8 cellular contexts compared by ENCODE assay signal in the genomic region with DNA sequence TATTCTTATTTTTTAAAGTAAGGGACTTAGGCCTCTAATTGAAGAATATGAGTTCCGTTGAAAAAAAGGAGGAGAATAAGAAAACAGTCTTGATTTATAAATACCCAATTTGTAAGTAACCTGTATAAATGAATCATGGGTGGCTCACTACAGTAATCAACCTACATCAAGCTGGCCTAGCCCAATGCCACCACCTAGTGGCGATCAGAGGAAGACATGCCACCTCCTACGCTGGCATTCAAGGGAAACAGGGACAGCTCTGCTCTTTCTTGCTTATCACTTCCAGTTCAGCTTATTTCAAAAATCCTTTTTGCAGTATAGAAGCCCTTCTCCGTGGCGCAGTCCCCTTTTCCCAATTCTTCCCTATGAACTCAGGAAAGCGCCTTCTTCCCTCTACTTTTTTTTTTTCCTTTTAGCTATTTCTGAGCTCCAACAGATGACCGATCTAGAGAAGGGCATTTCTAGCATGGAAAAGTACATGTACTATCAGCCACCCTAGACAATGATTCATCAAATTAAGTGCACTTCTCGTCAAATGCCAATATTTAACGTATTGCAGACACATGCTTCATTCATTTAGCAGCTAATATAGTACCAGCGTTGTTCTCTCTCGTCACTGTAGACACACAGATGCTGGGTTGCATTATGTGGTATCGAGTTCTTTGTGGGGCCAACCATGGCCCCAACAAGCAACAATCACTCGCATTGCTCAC. TPM values are rescaled to one million over a fixed set of nuclear protein-coding genes. Genes with fewer than 3 reads are reported as not detected.
A peak's percentile ranks its signal among the peaks of the same experiment; 100 is the strongest.
DNase-seq lines count a peak whose midpoint lies in the region; ATAC-seq and TF ChIP-seq lines count a peak whose summit lies in the region.

No MANE protein-coding gene starts in this region.

- CTCF ChIA-PET in GM10248 (lab: Yijun Ruan, JAX): interaction anchor here (0.7 to 5.0 kb wide), 46 partner anchors 8 to 830 kb away, joined by 3 to 70 read pairs (median 4); no protein-coding TSS in a partner anchor

- no peak overlapping the region for H3K4ac ChIP-seq in H9 (ENCODE audit: low read depth, low read length)

- H3K9me2 ChIP-seq in Loucy (replicated peaks; ENCODE audit: low read depth, low read length): no peaks in the 10 kb centered on the region

- H3K27ac Mint-ChIP-seq in H9 (no peak overlapping the region), progenitor cell of endocrine pancreas (no peak overlapping the region)

- no CpG with 5 or more reads among the region's 13 CpGs for WGBS in H9 (ENCODE audit: extremely low coverage, insufficient read length, low lambda C conversion rate)

- POLR2A ChIA-PET in GM10248 (lab: Yijun Ruan, JAX): no interaction called here

- H3K4me2 ChIP-seq in H9 (ENCODE audit: insufficient read depth, insufficient read length, low read length) (no peak overlapping the region), Loucy (ENCODE audit: low read depth, low read length, poor library complexity, severe bottlenecking) (no peak overlapping the region)

- no peaks in the 10 kb centered on the region for H3F3A ChIP-seq in Loucy (ENCODE audit: low read depth)

- H4K5ac ChIP-seq in H9 (ENCODE audit: insufficient read length, low read depth, low read length): no peak overlapping the region

- TF ChIP-seq CTCF in GM10248 (IDR thresholded peaks at IDR 0.05; ENCODE audit: control extremely low read depth, extremely low read depth, low read depth, missing control alignments): peak; percentile 93
- peak; percentile 93 for TF ChIP-seq CTCF in H9 (conservative IDR thresholded peaks at IDR 0.05)
- TF ChIP-seq CTCF in Loucy (conservative IDR thresholded peaks at IDR 0.05; ENCODE audit: low read length): peak; percentile 94
- TF ChIP-seq CTCF in RWPE2 (IDR thresholded peaks at IDR 0.05; ENCODE audit: poor library complexity, severe bottlenecking): peak; percentile 97
- TF ChIP-seq CTCF in progenitor cell of endocrine pancreas (IDR thresholded peaks at IDR 0.05; ENCODE audit: unreplicated experiment): peak; percentile 89

- H2BK15ac ChIP-seq in H9 (ENCODE audit: low read depth, low read length): no peak overlapping the region

- H3T11ph ChIP-seq in H9 (ENCODE audit: low read length): no peak overlapping the region

- H2BK5ac ChIP-seq in H9 (ENCODE audit: insufficient read length, low read length): no peak overlapping the region

- no peak overlapping the region for H3K9ac ChIP-seq in H9 (ENCODE audit: extremely low read depth, insufficient read length, low read length)
- H3K9ac ChIP-seq in Loucy (ENCODE audit: low read depth, low read length, poor library complexity, severe bottlenecking): no peak overlapping the region

- H2BK12ac ChIP-seq in H9 (ENCODE audit: insufficient read length, low read depth, low read length): no peak overlapping the region

- H3K4me1 ChIP-seq in H9 (ENCODE audit: insufficient read depth, low read length): no peaks in the 10 kb centered on the region
- H3K4me1 ChIP-seq in Loucy (ENCODE audit: insufficient read depth, low read length, poor library complexity, severe bottlenecking): peaks cover 8% of the 10 kb centered on the region
- H3K4me1 ChIP-seq in RWPE2 (ENCODE audit: insufficient read depth, poor library complexity, severe bottlenecking): peaks cover 50% of the 10 kb centered on the region

- no peak overlapping the region for H2AK5ac ChIP-seq in H9 (ENCODE audit: insufficient read length, low read length)

- no peak overlapping the region for H3K4me3 ChIP-seq in Loucy (ENCODE audit: low read length, poor library complexity, severe bottlenecking)
- no peak overlapping the region for H3K4me3 ChIP-seq in RWPE2 (ENCODE audit: severe bottlenecking)

- no peaks in the 10 kb centered on the region for H3K79me1 ChIP-seq in H9 (ENCODE audit: insufficient read depth, low read depth, low read length, poor library complexity, severe bottlenecking)

- H3K14ac ChIP-seq in H9 (ENCODE audit: insufficient read depth, low read length): no peak overlapping the region

- DNase-seq in GM10248 (ENCODE audit: extremely low spot score) (peak; percentile 78), H9 (peak; percentile 75), RWPE2 (ENCODE audit: low spot score) (no peak), glomerular visceral epithelial cell (ENCODE audit: extremely low spot score) (peak; percentile 78), progenitor cell of endocrine pancreas (ENCODE audit: low spot score, unreplicated experiment) (peak; percentile 54)
- DNase-seq in activated naive CD4-positive, alpha-beta T cell treated with Interleukin-2 at 50 U/mL for 16 hours: peak; percentile 62
- no peak for DNase-seq in effector CD8-positive, alpha-beta T cell (lab: John Stamatoyannopoulos, UW)

- peak; percentile 91 for ATAC-seq in RWPE2 (ENCODE audit: low read depth)

- no peaks in the 10 kb centered on the region for H4K20me1 ChIP-seq in H9 (ENCODE audit: control insufficient read depth, insufficient read depth, insufficient read length)
- no peaks in the 10 kb centered on the region for H4K20me1 ChIP-seq in Loucy (ENCODE audit: insufficient read depth, low read length, poor library complexity, severe bottlenecking)

- no peaks in the 10 kb centered on the region for H3K79me2 ChIP-seq in H9 (ENCODE audit: insufficient read depth, low read length)
- H3K79me2 ChIP-seq in Loucy (ENCODE audit: insufficient read depth, low read length): no peaks in the 10 kb centered on the region

- H3K23ac ChIP-seq in H9 (ENCODE audit: insufficient read length, low read depth, low read length): no peak overlapping the region

- H3K9me3 Mint-ChIP-seq in H9 (no peaks in the 10 kb centered on the region), progenitor cell of endocrine pancreas (ENCODE audit: low read depth) (no peaks in the 10 kb centered on the region)

- no peaks in the 10 kb centered on the region for H3K27me3 ChIP-seq in H9 (ENCODE audit: insufficient read depth, low read length)
- peaks cover 86% of the 10 kb centered on the region for H3K27me3 ChIP-seq in Loucy (ENCODE audit: insufficient read depth, low read length, poor library complexity, severe bottlenecking)
- no peaks in the 10 kb centered on the region for H3K27me3 ChIP-seq in RWPE2 (ENCODE audit: insufficient read depth, poor library complexity, severe bottlenecking)

- H3K27ac ChIP-seq in H9 (ENCODE audit: insufficient read length, low read depth, low read length) (no peak overlapping the region), RWPE2 (ENCODE audit: poor library complexity, severe bottlenecking) (peak overlapping the region; percentile 51)

- no peak overlapping the region for H3K4me3 Mint-ChIP-seq in H9
- no peak overlapping the region for H3K4me3 Mint-ChIP-seq in progenitor cell of endocrine pancreas (ENCODE audit: low read depth)

- H3K27me3 Mint-ChIP-seq in H9 (ENCODE audit: low read depth): no peaks in the 10 kb centered on the region
- no peaks in the 10 kb centered on the region for H3K27me3 Mint-ChIP-seq in progenitor cell of endocrine pancreas

- H2BK120ac ChIP-seq in H9 (ENCODE audit: low read depth, low read length, poor library complexity, severe bottlenecking): no peak overlapping the region

- H2AFZ ChIP-seq in H9 (ENCODE audit: low read length): no peak overlapping the region
- no peak overlapping the region for H2AFZ ChIP-seq in Loucy (ENCODE audit: low read length)

- H3K4me1 Mint-ChIP-seq in H9 (peaks cover 4 to 5% of the 10 kb centered on the region in 2 experiments; a peak in 3 of 4 replicates), progenitor cell of endocrine pancreas (ENCODE audit: low read depth) (peaks cover 2% of the 10 kb centered on the region)

- H3K36me3 ChIP-seq in Loucy (ENCODE audit: insufficient read depth, low read length) (no peaks in the 10 kb centered on the region), RWPE2 (ENCODE audit: low read depth) (no peaks in the 10 kb centered on the region; the same call in 1 of the 2 replicates)

- H4K91ac ChIP-seq in H9 (ENCODE audit: insufficient read length, low read depth, low read length): no peak overlapping the region

- no peak overlapping the region for H3K18ac ChIP-seq in H9 (ENCODE audit: insufficient read length, low read depth, low read length)

- no peaks in the 10 kb centered on the region for H3K9me3 ChIP-seq in H9 (ENCODE audit: control insufficient read depth, low read depth, low read length)
- H3K9me3 ChIP-seq in Loucy (ENCODE audit: insufficient read depth, low read depth, low read length): no peaks in the 10 kb centered on the region
- no peaks in the 10 kb centered on the region for H3K9me3 ChIP-seq in RWPE2 (ENCODE audit: severe bottlenecking)

- no peak overlapping the region for H2BK20ac ChIP-seq in H9 (ENCODE audit: low read depth, low read length, poor library complexity, severe bottlenecking)

- no peaks in the 10 kb centered on the region for H3K23me2 ChIP-seq in H9 (ENCODE audit: insufficient read length, low read depth, low read length, poor library complexity, severe bottlenecking)

- H3K36me3 Mint-ChIP-seq in H9 (ENCODE audit: insufficient read depth in 1 of 3, low read depth in 3 of 3): no peaks in the 10 kb centered on the region
- H3K36me3 Mint-ChIP-seq in progenitor cell of endocrine pancreas (ENCODE audit: insufficient read depth): no peaks in the 10 kb centered on the region

- no peak overlapping the region for H4K8ac ChIP-seq in H9 (replicated peaks; ENCODE audit: insufficient read length, low read depth, low read length)

- H3K56ac ChIP-seq in H9 (ENCODE audit: insufficient read length, low read depth, low read length): no peak overlapping the region

RNA-seq across cellular contexts. Expression of gene PTPN3, which starts 28.3 kb away (rescaled TPM):
- total RNA-seq in H9 (2021): 2.2 and 2.6 TPM in 2 replicates
- 3.7 and 4.8 TPM in 2 replicates for total RNA-seq in progenitor cell of endocrine pancreas

Comparison
In these comparisons a context has a peak if more than half of its experiments do, and no peak if none do; other contexts are left out.
1. DNase-seq: peak in GM10248 (single experiment), H9 (single experiment), activated naive CD4-positive, alpha-beta T cell treated with Interleukin-2 at 50 U/mL for 16 hours (single experiment), glomerular visceral epithelial cell (single experiment) and progenitor cell of endocrine pancreas (single experiment); none in RWPE2 (single experiment) and effector CD8-positive, alpha-beta T cell (single experiment).
2. Peak in every context shown above with its lines, with median percentiles within 50 percentile points of each other: CTCF ChIP-seq.